Comparison of ENCODE assay signal across 1 cellular context in genomic region chr3:192835818-192836468, GRCh38.
A peak's percentile ranks its signal among the peaks of the same experiment; 100 is the strongest.
TF ChIP-seq lines count a peak whose summit lies in the region.

No MANE protein-coding gene starts in this region.

TF ChIP-seq in SK-N-SH treated with all-trans-retinoic acid at 6 μM for 48 hours, 23 proteins besides CTCF, POLR2A, EP300 and RAD21 (continued from another document):
- TF ChIP-seq PATZ1 (CRISPR knock-in tag; IDR thresholded peaks at IDR 0.05; ENCODE audit: borderline replicate concordance), result 0 out of 2 replicates have a peak, but pooled peaks have one; percentile 10
- peak; percentile 26; the same call in 1 of the 2 replicates for TF ChIP-seq TOX (CRISPR knock-in tag; IDR thresholded peaks at IDR 0.05; ENCODE audit: borderline replicate concordance)
- 0 out of 2 replicates have a peak, but pooled peaks have one; percentile 45 for TF ChIP-seq CSRNP3 (CRISPR knock-in tag; IDR thresholded peaks at IDR 0.05)
- TF ChIP-seq ZC3H10 (CRISPR knock-in tag; IDR thresholded peaks at IDR 0.05), result 0 out of 2 replicates have a peak, but pooled peaks have one; percentile 34
- peak; percentile 79 for TF ChIP-seq CREB5 (CRISPR knock-in tag; IDR thresholded peaks at IDR 0.05; ENCODE audit: low read depth)
- TF ChIP-seq TSHZ2 (CRISPR knock-in tag; IDR thresholded peaks at IDR 0.05), result no peak
